ENCODE assay signal across 28 cellular contexts in the genomic region with DNA sequence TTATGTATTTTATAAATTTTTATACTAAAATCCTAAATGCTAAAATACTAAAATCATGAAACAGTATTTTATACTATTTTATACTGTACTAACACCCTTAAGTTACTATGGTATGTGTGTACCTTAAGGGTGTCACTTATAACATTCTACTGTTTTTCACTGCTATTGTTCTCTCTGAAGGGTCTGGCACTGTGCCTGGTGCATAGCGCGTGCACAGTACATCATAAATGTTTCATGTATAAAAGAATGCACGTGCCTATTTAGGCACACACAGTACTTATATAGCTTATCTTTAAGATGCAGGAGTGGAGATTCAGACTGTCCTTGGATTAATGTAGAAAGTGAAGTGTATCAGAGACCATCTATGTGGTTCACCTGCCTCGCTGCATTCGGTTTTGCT.
DNase-seq lines count a peak whose midpoint lies in the region; TF ChIP-seq lines count a peak whose summit lies in the region.
"Had no signal": no experiment of that assay in that cellular context is flagged by ENCODE, and none has a peak within 500 bp of the region (broad histone marks: within the 10 kb centered on the region; RNA-seq: fewer than 3 reads in every experiment).

No MANE protein-coding gene starts in this region.

- H3K4me3 Mint-ChIP-seq in type B pancreatic cell, result no peak overlapping the region
- H3K4me3 Mint-ChIP-seq: activated CD4-positive, alpha-beta T cell treated with anti-CD3 and anti-CD28 coated beads for 36 hours; activated T-cell treated with anti-CD3 and anti-CD28 coated beads, Interleukin-2, amount 50 U/mL, for 4 hours; B cell; CD8-positive, alpha-beta T cell; H9; nephron; stimulated activated naive CD8-positive, alpha-beta T cell treated with anti-CD3 and anti-CD28 coated beads, Interleukin-15, amount 100 ng/mL, for 72 hours; T-helper 2 cell treated with Interferon-gamma antibody and Interleukin-4, amounts not matched to agents 5 μg/mL and 100 μg/mL, for 36 hours had no signal

- H2AFZ ChIP-seq in parathyroid adenoma, result no peak overlapping the region

- peaks cover 6% of the 10 kb centered on the region for H3K9me3 Mint-ChIP-seq in type B pancreatic cell
- H3K9me3 Mint-ChIP-seq: activated T-cell treated with anti-CD3 and anti-CD28 coated beads, Interleukin-2, amount 50 U/mL, for 4 hours; CD8-positive, alpha-beta T cell; nephron had no signal

- H3K27me3 ChIP-seq in colonic mucosa (no peaks in the 10 kb centered on the region), parathyroid adenoma (ENCODE audit: control insufficient read depth, insufficient read depth, low read length) (no peaks in the 10 kb centered on the region)
- H3K27me3 ChIP-seq: thyroid gland had no signal

- no peak overlapping the region for H3K9ac ChIP-seq in colonic mucosa (ENCODE audit: low read depth in 2 of 2, low read length in 2 of 2)
- no peak overlapping the region for H3K9ac ChIP-seq in parathyroid adenoma
- H3K9ac ChIP-seq: KMS-11 had no signal

- no peaks in the 10 kb centered on the region for H3K36me3 Mint-ChIP-seq in type B pancreatic cell
- H3K36me3 Mint-ChIP-seq: CD8-positive, alpha-beta T cell had no signal

- H3K9me3 ChIP-seq in colonic mucosa (no peaks in the 10 kb centered on the region), parathyroid adenoma (ENCODE audit: control insufficient read depth, low read length) (no peaks in the 10 kb centered on the region)
- H3K9me3 ChIP-seq: A549, thyroid gland had no signal

- no peak overlapping the region for H3K27ac Mint-ChIP-seq in type B pancreatic cell
- H3K27ac Mint-ChIP-seq: activated CD4-positive, alpha-beta T cell treated with anti-CD3 and anti-CD28 coated beads for 36 hours; B cell; CD8-positive, alpha-beta T cell; nephron; stimulated activated naive CD8-positive, alpha-beta T cell treated with anti-CD3 and anti-CD28 coated beads, Interleukin-15, amount 100 ng/mL, for 72 hours; T-helper 2 cell treated with Interferon-gamma antibody and Interleukin-4, amounts not matched to agents 5 μg/mL and 100 μg/mL, for 36 hours had no signal

- DNase-seq in NCI-H2081 (lab: John Stamatoyannopoulos, UW) (peak; percentile 6 to 38), NCI-H2081 treated with DMSO at 0.1 percent for 48 hours (lab: John Stamatoyannopoulos, UW) (no peak), NCI-H1436 (lab: John Stamatoyannopoulos, UW) (peak; percentile 38), colonic mucosa (peak; percentile 65), type B pancreatic cell (ENCODE audit: extremely low spot score, unreplicated experiment) (no peak), D341Med (ENCODE audit: low spot score) (no peak)
- DNase-seq in activated effector memory CD4-positive, alpha-beta T cell treated with anti-CD3 and anti-CD28 coated beads, Interleukin-2, amount 50 U/mL, for 16 hours, result no peak
- DNase-seq: activated CD4-positive, alpha-beta T cell treated with anti-CD3 and anti-CD28 coated beads for 36 hours; activated T-cell treated with anti-CD3 and anti-CD28 coated beads, Interleukin-2, amount 50 U/mL, for 4 hours; CD8-positive, alpha-beta T cell; GDM1; glutamatergic neuron; H9; kidney; NCI-H187; NCI-H510A treated with DMSO at 0.1 percent for 48 hours; SHP77 treated with DMSO at 0.1 percent for 48 hours; small intestine; stimulated activated CD4-positive, alpha-beta T cell treated with anti-CD3 and anti-CD28 coated beads, Interleukin-1b, Interleukin-23, amount 100 ng/mL, for 48 hours; stimulated activated CD8-positive, alpha-beta memory T cell treated with anti-CD3 and anti-CD28 coated beads, Interleukin-4, amount 100 ng/mL, for 48 hours; stimulated activated naive CD8-positive, alpha-beta T cell treated with anti-CD3 and anti-CD28 coated beads, Interleukin-15, amount 100 ng/mL, for 72 hours; thyroid gland had no signal

- H3K4me3 ChIP-seq in colonic mucosa (no peak overlapping the region), parathyroid adenoma (ENCODE audit: low read depth, low read length) (no peak overlapping the region)
- H3K4me3 ChIP-seq: A549, thyroid gland had no signal

- TF ChIP-seq CTCF in colonic mucosa (IDR thresholded peaks at IDR 0.05) (no peak), parathyroid adenoma (IDR thresholded peaks at IDR 0.05) (no peak), type B pancreatic cell (conservative IDR thresholded peaks at IDR 0.05) (no peak)

- H3K4me2 ChIP-seq in parathyroid adenoma (ENCODE audit: low read length), result peak overlapping the region; percentile 18
- H3K4me2 ChIP-seq: A549, KMS-11 had no signal

- no peaks in the 10 kb centered on the region for H3K27me3 Mint-ChIP-seq in type B pancreatic cell
- H3K27me3 Mint-ChIP-seq: activated CD4-positive, alpha-beta T cell treated with anti-CD3 and anti-CD28 coated beads for 36 hours; B cell; stimulated activated naive CD8-positive, alpha-beta T cell treated with anti-CD3 and anti-CD28 coated beads, Interleukin-15, amount 100 ng/mL, for 72 hours had no signal

- H3K4me1 ChIP-seq in colonic mucosa (no peaks in the 10 kb centered on the region), parathyroid adenoma (peaks cover 35% of the 10 kb centered on the region)
- H3K4me1 ChIP-seq: A549 had no signal

- H3K79me2 ChIP-seq in parathyroid adenoma, result no peaks in the 10 kb centered on the region

- peaks cover 30% of the 10 kb centered on the region for H3K4me1 Mint-ChIP-seq in type B pancreatic cell (ENCODE audit: unreplicated experiment)
- H3K4me1 Mint-ChIP-seq: nephron had no signal

- no peaks in the 10 kb centered on the region for H3K36me3 ChIP-seq in colonic mucosa
- no peaks in the 10 kb centered on the region for H3K36me3 ChIP-seq in parathyroid adenoma (ENCODE audit: control insufficient read depth, insufficient read depth, low read length)
- H3K36me3 ChIP-seq: thyroid gland had no signal

- intact Hi-C loops in colonic mucosa (cut with DNase I), result no loop called here

- H3K27ac ChIP-seq in colonic mucosa (no peak overlapping the region), parathyroid adenoma (no peak overlapping the region)
- H3K27ac ChIP-seq: A549, KMS-11, thyroid gland had no signal

Comparison
In these comparisons a context has a peak if more than half of its experiments do, and no peak if none do; other contexts are left out.
1. DNase-seq: peak in NCI-H2081 (2 of 2), NCI-H1436 (single experiment) and colonic mucosa (single experiment); none in NCI-H2081 treated with DMSO at 0.1 percent for 48 hours (single experiment), type B pancreatic cell (single experiment), D341Med (single experiment) and activated effector memory CD4-positive, alpha-beta T cell treated with anti-CD3 and anti-CD28 coated beads, Interleukin-2, amount 50 U/mL, for 16 hours (single experiment).